ENCODE assay signal across 24 cellular contexts in the genomic region with DNA sequence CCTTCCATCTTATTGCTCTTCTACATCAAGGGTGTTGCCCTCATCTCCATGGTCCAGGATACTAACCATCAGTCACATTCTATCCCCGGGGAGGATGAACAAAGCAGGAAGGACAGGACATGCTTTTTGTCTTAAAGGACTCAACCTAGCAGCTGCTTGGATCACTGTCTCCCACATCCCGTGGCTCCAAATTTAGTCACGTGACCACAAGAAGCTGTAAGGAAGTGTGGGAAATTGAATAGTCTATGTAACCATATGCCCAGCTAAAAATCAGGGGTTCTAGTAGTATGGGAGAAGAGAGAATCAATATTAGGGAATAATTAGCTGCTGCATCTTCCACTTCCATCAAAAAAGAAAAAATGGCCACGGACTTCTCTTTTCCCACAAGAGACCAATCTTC. TPM values are rescaled to one million over a fixed set of nuclear protein-coding genes. Genes with fewer than 3 reads are reported as not detected.
DNase-seq lines count a peak whose midpoint lies in the region; ATAC-seq, FAIRE-seq and TF ChIP-seq lines count a peak whose summit lies in the region.
"Had no signal": no experiment of that assay in that cellular context is flagged by ENCODE, and none has a peak within 500 bp of the region (broad histone marks: within the 10 kb centered on the region; RNA-seq: fewer than 3 reads in every experiment).

No MANE protein-coding gene starts in this region.

- H2BK120ac ChIP-seq in H1 (replicated peaks; ENCODE audit: low read depth, low read length), result no peak overlapping the region

- peaks cover 6% of the 10 kb centered on the region for H3K36me3 Mint-ChIP-seq in IgD-negative memory B cell
- H3K36me3 Mint-ChIP-seq in activated naive CD4-positive, alpha-beta T cell treated with anti-CD3 and anti-CD28 coated beads, Interleukin-2, amount 50 U/mL, for 72 hours, result peaks cover 10% of the 10 kb centered on the region in 2 donors

- H3K79me1 ChIP-seq in H1 (ENCODE audit: low read depth, low read length), result no peaks in the 10 kb centered on the region

- no peak for TF ChIP-seq EP300 in A549 (IDR thresholded peaks at IDR 0.05)
- TF ChIP-seq EP300 in K562 (IDR thresholded peaks at IDR 0.05; ENCODE audit: low read length), result no peak
- TF ChIP-seq EP300 in H1 (IDR thresholded peaks at IDR 0.05; ENCODE audit: borderline replicate concordance in 1 of 2, low read depth in 2 of 2, low read length in 2 of 2), result no peak
- no peak for TF ChIP-seq EP300 in tibial nerve (IDR thresholded peaks at IDR 0.05)

- H3K18ac ChIP-seq in H1 (ENCODE audit: extremely low read depth, low read length), result no peak overlapping the region

- peak overlapping the region in 2 of 3 donors; percentile 5 to 53 for H3K27ac Mint-ChIP-seq in IgD-negative memory B cell
- no peak overlapping the region for H3K27ac Mint-ChIP-seq in activated naive CD4-positive, alpha-beta T cell treated with anti-CD3 and anti-CD28 coated beads, Interleukin-2, amount 50 U/mL, for 72 hours
- H3K27ac Mint-ChIP-seq: B cell; CD4-positive, alpha-beta T cell; CD8-positive, alpha-beta T cell had no signal

- H3K23ac ChIP-seq in H1 (ENCODE audit: insufficient read length), result no peak overlapping the region

- H3K27me3 ChIP-seq in K562 (ENCODE audit: control insufficient read depth in 2 of 2, insufficient read depth in 2 of 2, low read length in 2 of 2) (no peaks in the 10 kb centered on the region; a peak in 1 of 5 replicates), H1 (replicated peaks in 1 of 4; ENCODE audit: control insufficient read depth in 3 of 4, extremely low read depth in 1 of 4, insufficient read depth in 3 of 4, low read length in 3 of 4) (no peaks in the 10 kb centered on the region), tibial nerve (no peaks in the 10 kb centered on the region)
- H3K27me3 ChIP-seq: BLaER1 treated with 17β-estradiol and CSF1 and Interleukin-3, amounts not matched to agents 10 nM and 100 nM had no signal

- H3K4me2 ChIP-seq in A549 (no peak overlapping the region), K562 (ENCODE audit: insufficient read depth, low read length) (no peak overlapping the region), H1 (ENCODE audit: insufficient read depth in 1 of 2, low read depth in 2 of 2, low read length in 2 of 2) (no peak overlapping the region)
- H3K4me2 ChIP-seq: BLaER1 treated with 17β-estradiol and CSF1 and Interleukin-3, amounts not matched to agents 10 nM and 100 nM had no signal

- H2BK15ac ChIP-seq in H1 (ENCODE audit: low read length), result no peak overlapping the region

- H2BK20ac ChIP-seq in H1 (ENCODE audit: low read length), result no peak overlapping the region

- no peak for TF ChIP-seq POLR2A in A549 (IDR thresholded peaks at IDR 0.05; ENCODE audit: low read length)
- no peak for TF ChIP-seq POLR2A in K562 (conservative IDR thresholded peaks at IDR 0.05)
- no peak for TF ChIP-seq POLR2A in H1 (IDR thresholded peaks at IDR 0.05; ENCODE audit: control extremely low read depth in 1 of 2, low read depth in 2 of 2, low read length in 2 of 2)
- TF ChIP-seq POLR2A in tibial nerve (IDR thresholded peaks at IDR 0.05), result no peak

- H3K9ac ChIP-seq in K562 (ENCODE audit: insufficient read depth in 1 of 2, low read depth in 2 of 2, low read length in 2 of 2), result no peak overlapping the region
- H3K9ac ChIP-seq in H1 (replicated peaks in 1 of 4; ENCODE audit: extremely low read depth in 1 of 4, low read depth in 3 of 4, low read length in 3 of 4), result no peak overlapping the region
- H3K9ac ChIP-seq: BLaER1 treated with 17β-estradiol and CSF1 and Interleukin-3, amounts not matched to agents 10 nM and 100 nM had no signal

- intact Hi-C loops in K562 (cut with micrococcal nuclease), result no loop called here
- intact Hi-C loops in cardiac septum (cut with DNase I), result no loop called here

- FAIRE-seq in A549 (lab: Jason Lieb, UNC), result no peak
- no peak for FAIRE-seq in K562 (lab: Jason Lieb, UNC)
- peak; percentile 7 for FAIRE-seq in H1 (lab: Jason Lieb, UNC)
- FAIRE-seq: A204.1, D721Med, G401.6, GM12892, GM18507 had no signal

- H3K4ac ChIP-seq in H1 (replicated peaks; ENCODE audit: insufficient read length, low read depth, low read length), result no peak overlapping the region

- H3K9me3 Mint-ChIP-seq in IgD-negative memory B cell, result peaks cover 0 to 9% (median 2%) of the 10 kb centered on the region in 3 donors
- H3K9me3 Mint-ChIP-seq in activated naive CD4-positive, alpha-beta T cell treated with anti-CD3 and anti-CD28 coated beads, Interleukin-2, amount 50 U/mL, for 72 hours, result peaks cover 3 to 8% of the 10 kb centered on the region in 2 donors

- H3K4me3 Mint-ChIP-seq in IgD-negative memory B cell, result no peak overlapping the region
- H3K4me3 Mint-ChIP-seq: B cell; CD4-positive, alpha-beta T cell; CD8-positive, alpha-beta T cell had no signal

- H3K4me1 Mint-ChIP-seq in IgD-negative memory B cell, result no peaks in the 10 kb centered on the region
- H3K4me1 Mint-ChIP-seq: B cell had no signal

- ATAC-seq in A549 (no peak), K562 (no peak)
- no peak for ATAC-seq in activated naive CD4-positive, alpha-beta T cell treated with anti-CD3 and anti-CD28 coated beads, Interleukin-2, amount 50 U/mL, for 72 hours
- ATAC-seq: CD8-positive, alpha-beta T cell had no signal

- H2AFZ ChIP-seq in K562 (ENCODE audit: low read depth, low read length) (no peak overlapping the region), H1 (ENCODE audit: low read length) (no peak overlapping the region)

- CTCF ChIA-PET in A549 (lab: Yijun Ruan, JAX) (interaction anchor here (1.3 kb wide), 1 partner anchor 10 kb away, joined by 4 read pairs; no protein-coding TSS in a partner anchor), K562 (lab: Yijun Ruan, JAX; ENCODE audit: low intra/inter-chr PET ratio) (no interaction called here), H1 (lab: Charles Lee; ENCODE audit: partially characterized antibody) (interaction anchor here (1.4 kb wide), 1 partner anchor 9 kb away, joined by 4 read pairs; no protein-coding TSS in a partner anchor)

- no peak overlapping the region for H4K91ac ChIP-seq in H1 (replicated peaks; ENCODE audit: insufficient read length, low read length)

- no peak overlapping the region for H2BK5ac ChIP-seq in H1 (ENCODE audit: low read depth, low read length)

- in situ Hi-C loops in K562 (cut with MboI), result no loop called here

- no peaks in the 10 kb centered on the region for H4K20me1 ChIP-seq in K562 (replicated peaks; ENCODE audit: control insufficient read depth, insufficient read depth, low read length)
- H4K20me1 ChIP-seq in H1 (replicated peaks in 1 of 2; ENCODE audit: control insufficient read depth in 1 of 2, insufficient read depth in 2 of 2, low read length in 2 of 2), result no peaks in the 10 kb centered on the region
- H4K20me1 ChIP-seq: BLaER1 treated with 17β-estradiol and CSF1 and Interleukin-3, amounts not matched to agents 10 nM and 100 nM had no signal

- H3K56ac ChIP-seq in H1 (replicated peaks; ENCODE audit: insufficient read length, low read depth, low read length), result no peak overlapping the region

- H3K27ac ChIP-seq in A549 (no peak overlapping the region), K562 (ENCODE audit: extremely low read depth, low read depth, low read length) (no peak overlapping the region), H1 (ENCODE audit: low read depth, low read length) (no peak overlapping the region), tibial nerve (no peak overlapping the region)
- H3K27ac ChIP-seq: BLaER1 treated with 17β-estradiol and CSF1 and Interleukin-3, amounts not matched to agents 10 nM and 100 nM; C4-2B had no signal

- H4K8ac ChIP-seq in H1 (ENCODE audit: extremely low read depth, insufficient read depth, low read length), result no peak overlapping the region

- no peak for DNase-seq in A549 (ENCODE audit: low read depth in 1 of 2, low spot score in 1 of 2)
- no peak for DNase-seq in K562 (ENCODE audit: extremely low read depth in 1 of 4, low spot score in 3 of 4)
- no peak for DNase-seq in H1 (ENCODE audit: low read depth in 1 of 2, low spot score in 2 of 2)
- no peak for DNase-seq in tibial nerve (ENCODE audit: low spot score in 2 of 2)
- DNase-seq in HPDE6-E6E7 (ENCODE audit: extremely low spot score), result no peak
- no peak for DNase-seq in cardiac septum (ENCODE audit: low spot score)
- DNase-seq in activated naive CD4-positive, alpha-beta T cell treated with anti-CD3 and anti-CD28 coated beads, Interleukin-2, amount 50 U/mL, for 72 hours (ENCODE audit: low spot score in 2 of 2), result no peak
- DNase-seq: 8988T; AML-193; Caco-2; Calu3; CD4-positive, alpha-beta T cell; CD8-positive, alpha-beta T cell; DMS79 treated with DMSO at 0.1 percent for 48 hours; GF-D8 had no signal

- no peaks in the 10 kb centered on the region for H3K79me2 ChIP-seq in K562 (ENCODE audit: control insufficient read depth, insufficient read depth, low read length)
- H3K79me2 ChIP-seq in H1 (ENCODE audit: control insufficient read depth in 1 of 2, insufficient read depth in 2 of 2, low read length in 2 of 2), result no peaks in the 10 kb centered on the region

- H3K9me1 ChIP-seq in K562 (ENCODE audit: control insufficient read depth, insufficient read depth, low read length), result no peaks in the 10 kb centered on the region

- H3K14ac ChIP-seq in H1 (ENCODE audit: insufficient read length), result no peak overlapping the region

- BruUV-seq in K562 (replicated peaks; lab: Mats Ljungman, UMichigan), result no TSS peak

- no peak overlapping the region for H3K4me3 ChIP-seq in A549
- no peak overlapping the region for H3K4me3 ChIP-seq in K562
- no peak overlapping the region for H3K4me3 ChIP-seq in H1 (ENCODE audit: extremely low read depth in 1 of 4, insufficient read depth in 2 of 4, low read depth in 3 of 4, low read length in 4 of 4)
- no peak overlapping the region for H3K4me3 ChIP-seq in tibial nerve
- H3K4me3 ChIP-seq: BLaER1 treated with 17β-estradiol and CSF1 and Interleukin-3, amounts not matched to agents 10 nM and 100 nM had no signal

- H3K9me3 ChIP-seq in A549 (peaks cover 6% of the 10 kb centered on the region; the same call in 1 of the 3 replicates), K562 (replicated peaks; ENCODE audit: control insufficient read depth, insufficient read depth, low read depth, low read length) (no peaks in the 10 kb centered on the region), H1 (ENCODE audit: insufficient read depth in 2 of 2, low read depth in 1 of 2, low read length in 1 of 2) (peaks cover 3 to 9% of the 10 kb centered on the region in 2 experiments; a peak in 3 of 4 replicates), tibial nerve (peaks cover 0 to 6% (median 0%) of the 10 kb centered on the region in 4 donors)
- H3K9me3 ChIP-seq: Caco-2 had no signal

- H3K27me3 Mint-ChIP-seq in IgD-negative memory B cell, result no peaks in the 10 kb centered on the region
- H3K27me3 Mint-ChIP-seq: B cell; CD4-positive, alpha-beta T cell had no signal

- no peak for TF ChIP-seq RAD21 in A549 (conservative IDR thresholded peaks at IDR 0.05 in 1 of 2, IDR thresholded peaks at IDR 0.05 in 1 of 2)
- no peak for TF ChIP-seq RAD21 in K562 (CRISPR knock-in tag; conservative IDR thresholded peaks at IDR 0.05 in 1 of 2, IDR thresholded peaks at IDR 0.05 in 1 of 2)
- TF ChIP-seq RAD21 in H1 (IDR thresholded peaks at IDR 0.05 in 1 of 2, conservative IDR thresholded peaks at IDR 0.05 in 1 of 2; ENCODE audit: low read depth in 2 of 2, low read length in 2 of 2), result no peak

- H4K5ac ChIP-seq in H1 (ENCODE audit: insufficient read length, low read depth, low read length), result no peak overlapping the region

- WGBS in A549 (ENCODE audit: missing lambda C conversion rate), result 4% methylated on average over 4 of the region's 4 CpGs
- 0% methylated on average over 4 of the region's 4 CpGs for WGBS in K562 (ENCODE audit: insufficient coverage, low coverage, missing lambda C conversion rate)
- WGBS in H1 (ENCODE audit: extremely low coverage in 1 of 2, insufficient coverage in 1 of 2, insufficient read length in 1 of 2, insufficient replicate concordance in 2 of 2, low coverage in 1 of 2, low lambda C conversion rate in 2 of 2, missing lambda C conversion rate in 1 of 2), 2 experiments, result 90% methylated on average over 4 of the region's 4 CpGs; no CpG with 5 or more reads in 1 of the 2 experiments
- 87 to 89% methylated on average over 4 of the region's 4 CpGs for WGBS in tibial nerve, 2 donors

- TF ChIP-seq CTCF in A549 (IDR thresholded peaks at IDR 0.05) (no peak), K562 (IDR thresholded peaks at IDR 0.05 in 2 of 3, conservative IDR thresholded peaks at IDR 0.05 in 1 of 3; ENCODE audit: insufficient read depth in 2 of 3, low read depth in 1 of 3, low read length in 3 of 3) (no peak), H1 (IDR thresholded peaks at IDR 0.05; ENCODE audit: control extremely low read depth in 1 of 3, insufficient read depth in 1 of 3, low read depth in 1 of 3, low read length in 3 of 3) (no peak), tibial nerve (IDR thresholded peaks at IDR 0.05) (no peak)

- H2AK5ac ChIP-seq in H1 (ENCODE audit: low read depth, low read length), result no peak overlapping the region

- POLR2A ChIA-PET in A549 (lab: Yijun Ruan, JAX) (no interaction called here), K562 (lab: Yijun Ruan, JAX) (no interaction called here), H1 (lab: Charles Lee; ENCODE audit: partially characterized antibody) (no interaction called here)

- no peaks in the 10 kb centered on the region for H3K23me2 ChIP-seq in H1 (ENCODE audit: low read depth, low read length)

- no peaks in the 10 kb centered on the region for H3K4me1 ChIP-seq in A549
- H3K4me1 ChIP-seq in K562 (replicated peaks in 1 of 2; ENCODE audit: control insufficient read depth in 2 of 2, insufficient read depth in 2 of 2, low read length in 2 of 2), result no peaks in the 10 kb centered on the region
- no peaks in the 10 kb centered on the region for H3K4me1 ChIP-seq in H1 (replicated peaks in 1 of 4; ENCODE audit: control insufficient read depth in 3 of 4, insufficient read depth in 4 of 4, low read length in 3 of 4)
- no peaks in the 10 kb centered on the region for H3K4me1 ChIP-seq in tibial nerve
- H3K4me1 ChIP-seq: BLaER1 treated with 17β-estradiol and CSF1 and Interleukin-3, amounts not matched to agents 10 nM and 100 nM; Caco-2 had no signal

- no peak overlapping the region for H2BK12ac ChIP-seq in H1 (ENCODE audit: low read depth, low read length)

- no peaks in the 10 kb centered on the region for H3K36me3 ChIP-seq in K562 (ENCODE audit: control insufficient read depth, insufficient read depth, low read length)
- no peaks in the 10 kb centered on the region; a peak in 1 of 8 replicates for H3K36me3 ChIP-seq in H1 (ENCODE audit: control insufficient read depth in 2 of 4, insufficient read depth in 4 of 4, low read length in 3 of 4)
- peaks cover 0 to 19% (median 0%) of the 10 kb centered on the region in 3 donors for H3K36me3 ChIP-seq in tibial nerve

RNA-seq across cellular contexts. Expression of gene CMSS1, which starts 18.2 kb away (rescaled TPM):
- polyA plus RNA-seq in A549 (2011; rRNA removed), result 48.1 and 62.9 TPM in 2 replicates
- polyA plus RNA-seq in A549 (2012; cell fraction: cytosol; rRNA removed), result 11.5 and 13.7 TPM in 2 replicates
- 3.6 and 9.7 TPM in 2 replicates for polyA plus RNA-seq in A549 (2012; cell fraction: nucleus; rRNA removed)
- 61.1 to 66.6 TPM (median 64.7 TPM) in 3 replicates for polyA plus RNA-seq in A549 (2017; fragmentation: RNase III; extraction: RNeasy Plus Mini Kit Qiagen cat#74134 plus additional on column Dnase treatment)
- polyA minus RNA-seq in A549 (2011; rRNA and poly(A)+ RNA removed), result 9.8 and 12.1 TPM in 2 replicates
- polyA plus RNA-seq in IgD-negative memory B cell, result 22.7 TPM
- 6.1 and 22.5 TPM in 2 replicates for total RNA-seq in K562 (2011; cell fraction: chromatin; rRNA removed; ENCODE audit: low replicate concordance)
- total RNA-seq in K562 (2011; cell fraction: nucleolus; rRNA removed), result 5.5 and 6.3 TPM in 2 replicates
- total RNA-seq in K562 (2011; cell fraction: nucleoplasm; rRNA removed), result 17.7 and 42.3 TPM in 2 replicates
- 39.6 and 46.9 TPM in 2 replicates for total RNA-seq in K562 (2014; rRNA removed)
- total RNA-seq in K562 (2014; rRNA removed; fragmentation: Illumina TruSeq; extraction: Trizol), result 85.3 and 86.3 TPM in 2 replicates
- 55.2 and 62.4 TPM in 2 replicates for total RNA-seq in K562 (2015; rRNA removed; fragmentation: Illumina TruSeq; extraction: Trizol)
- total RNA-seq in K562 (2021), result 75.7 and 78.7 TPM in 2 replicates
- polyA plus RNA-seq in K562 (2011; rRNA removed), result 40.2 and 56.1 TPM in 2 replicates
- polyA plus RNA-seq in K562 (2011; cell fraction: cytosol; rRNA removed), result 9.6 and 11.7 TPM in 2 replicates
- polyA plus RNA-seq in K562 (2011; cell fraction: nucleus; rRNA removed), result 9.8 and 11.2 TPM in 2 replicates
- 52.3 and 62.0 TPM in 2 replicates for polyA plus RNA-seq in K562 (2012)
- polyA plus RNA-seq in K562 (2014; fragmentation: Illumina TruSeq; extraction: Trizol), result 58.4 and 72.3 TPM in 2 replicates
- 100 to 1,000 TPM in 1 of 2 experiments, 10 to 100 TPM in 1; 73.0 to 109 TPM for polyA plus RNA-seq in K562 (2014; fragmentation: Nextera tagmentation; extraction: Ambion mirVana)
- polyA plus RNA-seq in K562 (2014; rRNA removed), result 50.6 and 63.8 TPM in 2 replicates
- polyA minus RNA-seq in K562 (2011; rRNA and poly(A)+ RNA removed), result 21.4 and 25.6 TPM in 2 replicates
- polyA minus RNA-seq in K562 (2011; cell fraction: cytosol; rRNA and poly(A)+ RNA removed), result 23.0 and 36.2 TPM in 2 replicates
- polyA minus RNA-seq in K562 (2011; cell fraction: nucleus; rRNA and poly(A)+ RNA removed), result 11.2 and 12.4 TPM in 2 replicates
- total RNA-seq in H1 (2021; fragmentation: NEBNext Ultra II Directional; extraction: Animal tissue kit (Norgen Biotek cat#: 25700)), result 65.9 and 75.1 TPM in 2 replicates
- polyA plus RNA-seq in H1 (2011; rRNA removed), result 10.2 and 15.2 TPM in 2 replicates
- 26.0 TPM for polyA plus RNA-seq in H1 (2011; cell fraction: cytosol; rRNA removed)
- polyA plus RNA-seq in H1 (2011; cell fraction: nucleus; rRNA removed), result 4.3 TPM
- 36.1 to 77.3 TPM (median 39.6 TPM) in 4 replicates for polyA plus RNA-seq in H1 (2012, experiment 1 of 2)
- polyA plus RNA-seq in H1 (2012, experiment 2 of 2), result 20.3 TPM
- polyA plus RNA-seq in H1 (2013, experiment 1 of 2), result 87.2 TPM
- 96.4 TPM for polyA plus RNA-seq in H1 (2013, experiment 2 of 2)
- 8.1 and 9.8 TPM in 2 replicates for polyA minus RNA-seq in H1 (2011; rRNA and poly(A)+ RNA removed)
- polyA minus RNA-seq in H1 (2011; cell fraction: cytosol; rRNA and poly(A)+ RNA removed), result 34.1 TPM
- 31.3 TPM for polyA minus RNA-seq in H1 (2011; cell fraction: nucleus; rRNA and poly(A)+ RNA removed)
- total RNA-seq in tibial nerve, result 10 to 100 TPM in 3 of 4 donors, 1 to 10 TPM in 1; 5.5 to 29.1 (median 15.7) TPM
- 22.0 TPM for total RNA-seq in cardiac septum
- total RNA-seq in activated naive CD4-positive, alpha-beta T cell treated with anti-CD3 and anti-CD28 coated beads, Interleukin-2, amount 50 U/mL, for 72 hours, result 10 to 100 TPM; 35.8 to 74.3 TPM

Comparison
In these comparisons a context has a peak if more than half of its experiments do, and no peak if none do; other contexts are left out.
1. H3K27ac Mint-ChIP-seq: peak in IgD-negative memory B cell (2 of 3); none in activated naive CD4-positive, alpha-beta T cell treated with anti-CD3 and anti-CD28 coated beads, Interleukin-2, amount 50 U/mL, for 72 hours (0 of 2).